In genomic region chr7:122299935-122300606, GRCh38 we compare ENCODE assay signal across 18 cellular contexts. TPM values are rescaled to one million over a fixed set of nuclear protein-coding genes. Genes with fewer than 3 reads are reported as not detected.
DNase-seq lines count a peak whose midpoint lies in the region; ATAC-seq, FAIRE-seq and TF ChIP-seq lines count a peak whose summit lies in the region.
"Had no signal": no experiment of that assay in that cellular context is flagged by ENCODE, and none has a peak within 500 bp of the region (broad histone marks: within the 10 kb centered on the region; RNA-seq: fewer than 3 reads in every experiment).

No MANE protein-coding gene starts in this region.

- H3K9me3 ChIP-seq in SK-N-MC (ENCODE audit: low read depth, low read length) (no peaks in the 10 kb centered on the region), iPS-15b (ENCODE audit: control insufficient read depth, insufficient read depth, low read length) (no peaks in the 10 kb centered on the region), PC-9 (ENCODE audit: insufficient read depth, low read depth) (no peaks in the 10 kb centered on the region; the same call in 1 of the 2 replicates)

- H3K36me3 Mint-ChIP-seq in natural killer cell treated with Interleukin-12 subunit alpha and Interleukin-12 subunit beta and Interleukin-15 and Interleukin-18, amount 100 ng/mL, for 72 hours, result peaks cover 12% of the 10 kb centered on the region

- H3K27me3 ChIP-seq in iPS-15b (ENCODE audit: control insufficient read depth, insufficient read depth, low read length), result peaks cover 83% of the 10 kb centered on the region
- no peaks in the 10 kb centered on the region for H3K27me3 ChIP-seq in PC-9 (ENCODE audit: insufficient read depth, low read depth)

- no peaks in the 10 kb centered on the region for H4K20me1 ChIP-seq in PC-9 (ENCODE audit: insufficient read depth)

- H3K4me1 ChIP-seq in iPS-15b (ENCODE audit: control insufficient read depth, insufficient read depth, low read length) (peaks cover 3% of the 10 kb centered on the region), PC-9 (replicated peaks; ENCODE audit: insufficient read depth) (no peaks in the 10 kb centered on the region)

- H3K9me3 Mint-ChIP-seq in natural killer cell treated with Interleukin-12 subunit alpha and Interleukin-12 subunit beta and Interleukin-15 and Interleukin-18, amount 100 ng/mL, for 72 hours, result peaks cover 5% of the 10 kb centered on the region

- H3K79me2 ChIP-seq in PC-9 (ENCODE audit: low read depth), result no peaks in the 10 kb centered on the region

- in situ Hi-C loops in KBM-7 (cut with MboI; ENCODE audit: low pct_unique_long_range_greater_than_20kb, low sequenced_read_pairs), result no loop called here

- no peaks in the 10 kb centered on the region for H3K9me2 ChIP-seq in PC-9 (ENCODE audit: insufficient read depth)

- H2AFZ ChIP-seq in PC-9, result no peak overlapping the region

- no peak for TF ChIP-seq CTCF in PC-9 (conservative IDR thresholded peaks at IDR 0.05)

- DNase-seq in Daoy (ENCODE audit: low read depth) (peak; percentile 50), SK-N-MC (ENCODE audit: low read depth, low spot score) (no peak), posterior vena cava (ENCODE audit: low spot score) (peak; percentile 74), H54 (ENCODE audit: insufficient read length, low spot score) (no peak), KBM-7 (no peak), PC-9 (no peak)
- no peak for DNase-seq in natural killer cell treated with Interleukin-12 subunit alpha and Interleukin-12 subunit beta and Interleukin-15 and Interleukin-18, amount 100 ng/mL, for 72 hours (ENCODE audit: low spot score)
- DNase-seq: activated CD4-positive, alpha-beta T cell treated with anti-CD3 and anti-CD28 coated beads, Interleukin-2, amount 10 ng/mL, durations not matched to agents 24 days and 14 days; AML-193; effector CD8-positive, alpha-beta T cell; foreskin melanocyte; natural killer cell; NCI-H446 had no signal

- CTCF ChIA-PET in PC-9 (lab: Charles Lee), result interaction anchor here (0.5 kb wide), 1 partner anchor 347 kb away, joined by 4 read pairs; no protein-coding TSS in a partner anchor

- H3K27ac ChIP-seq in SK-N-MC, result peak overlapping the region; percentile 99
- no peak overlapping the region for H3K27ac ChIP-seq in PC-9

- H3K36me3 ChIP-seq in SK-N-MC (ENCODE audit: insufficient read depth, low read length) (peaks cover 25% of the 10 kb centered on the region), iPS-15b (ENCODE audit: control insufficient read depth, insufficient read depth, low read length) (no peaks in the 10 kb centered on the region), PC-9 (ENCODE audit: low read depth) (no peaks in the 10 kb centered on the region)

- no peak overlapping the region for H3K27ac Mint-ChIP-seq in natural killer cell treated with Interleukin-12 subunit alpha and Interleukin-12 subunit beta and Interleukin-15 and Interleukin-18, amount 100 ng/mL, for 72 hours
- H3K27ac Mint-ChIP-seq: activated CD4-positive, alpha-beta T cell treated with anti-CD3 and anti-CD28 coated beads, Interleukin-2, amount 10 ng/mL, durations not matched to agents 24 days and 14 days; activated T-helper 1 cell treated with anti-CD3 and anti-CD28 coated beads, Interleukin-12 subunit alpha, Interleukin-12 subunit beta, Interleukin-2, Interleukin-4 antibody, amounts not matched to agents 30 ng/mL and 10 ng/mL and 1 ng/mL, durations not matched to agents 14 hours and 24 hours and 36 hours; natural killer cell; T-helper 2 cell treated with Interferon-gamma antibody and Interleukin-4, amounts not matched to agents 5 μg/mL and 100 μg/mL, for 36 hours had no signal

- H3K4me3 ChIP-seq in SK-N-MC (peak overlapping the region; percentile 83), iPS-15b (ENCODE audit: low read depth, low read length) (peak overlapping the region; percentile 66), PC-9 (no peak overlapping the region)

- H3K9ac ChIP-seq in SK-N-MC (ENCODE audit: insufficient read length) (peak overlapping the region; percentile 95), iPS-15b (ENCODE audit: low read depth, low read length) (peak overlapping the region; percentile 0)

- no peak for FAIRE-seq in H54 (lab: Jason Lieb, UNC)

- no peak overlapping the region for H3K4me3 Mint-ChIP-seq in natural killer cell treated with Interleukin-12 subunit alpha and Interleukin-12 subunit beta and Interleukin-15 and Interleukin-18, amount 100 ng/mL, for 72 hours
- H3K4me3 Mint-ChIP-seq: activated CD4-positive, alpha-beta T cell treated with anti-CD3 and anti-CD28 coated beads, Interleukin-2, amount 10 ng/mL, durations not matched to agents 24 days and 14 days; activated T-helper 1 cell treated with anti-CD3 and anti-CD28 coated beads, Interleukin-12 subunit alpha, Interleukin-12 subunit beta, Interleukin-2, Interleukin-4 antibody, amounts not matched to agents 30 ng/mL and 10 ng/mL and 1 ng/mL, durations not matched to agents 14 hours and 24 hours and 36 hours; natural killer cell; T-helper 2 cell treated with Interferon-gamma antibody and Interleukin-4, amounts not matched to agents 5 μg/mL and 100 μg/mL, for 36 hours had no signal

- no peaks in the 10 kb centered on the region for H3K4me1 Mint-ChIP-seq in natural killer cell treated with Interleukin-12 subunit alpha and Interleukin-12 subunit beta and Interleukin-15 and Interleukin-18, amount 100 ng/mL, for 72 hours (ENCODE audit: low read depth in 2 of 2)
- H3K4me1 Mint-ChIP-seq: activated CD4-positive, alpha-beta T cell treated with anti-CD3 and anti-CD28 coated beads, Interleukin-2, amount 10 ng/mL, durations not matched to agents 24 days and 14 days; natural killer cell had no signal

- intact Hi-C loops in posterior vena cava (cut with DNase I), result no loop called here
- intact Hi-C loops in PC-9 (cut with micrococcal nuclease; ENCODE audit: unreplicated experiment), result loop anchor here (10.0 kb wide), 1 partner anchor 225 kb away; no protein-coding TSS in a partner anchor

- H3K4me2 ChIP-seq in PC-9, result no peak overlapping the region

- no peak for ATAC-seq in natural killer cell treated with Interleukin-12 subunit alpha and Interleukin-12 subunit beta and Interleukin-15 and Interleukin-18, amount 100 ng/mL, for 72 hours
- ATAC-seq: natural killer cell had no signal

- POLR2A ChIA-PET in PC-9 (lab: Charles Lee; ENCODE audit: unreplicated experiment), result no interaction called here

- no peak for TF ChIP-seq POLR2A in H54 (IDR thresholded peaks at IDR 0.05; ENCODE audit: low read depth, low read length)

- H3K27me3 Mint-ChIP-seq in natural killer cell treated with Interleukin-12 subunit alpha and Interleukin-12 subunit beta and Interleukin-15 and Interleukin-18, amount 100 ng/mL, for 72 hours, result peaks cover 43 to 50% of the 10 kb centered on the region in 2 donors

- BruUV-seq in PC-9 (replicated peaks; lab: Mats Ljungman, UMichigan), result no TSS peak

- no peaks in the 10 kb centered on the region for H3F3A ChIP-seq in PC-9 (ENCODE audit: insufficient read depth, low read depth)

RNA-seq across cellular contexts. Expression of gene FEZF1, which starts 4.5 kb away (rescaled TPM):
- 0.03 and 0.69 TPM in 2 replicates for total RNA-seq in Daoy (2014; rRNA removed; shearing (Covaris generic))
- total RNA-seq in posterior vena cava (not detected), PC-9 (2021) (not detected in 2 replicates)
- not detected for total RNA-seq in natural killer cell treated with Interleukin-12 subunit alpha and Interleukin-12 subunit beta and Interleukin-15 and Interleukin-18, amount 100 ng/mL, for 72 hours
- total RNA-seq: activated CD4-positive, alpha-beta T cell treated with anti-CD3 and anti-CD28 coated beads, Interleukin-2, amount 10 ng/mL, durations not matched to agents 24 days and 14 days; activated T-helper 1 cell treated with anti-CD3 and anti-CD28 coated beads, Interleukin-12 subunit alpha, Interleukin-12 subunit beta, Interleukin-2, Interleukin-4 antibody, amounts not matched to agents 30 ng/mL and 10 ng/mL and 1 ng/mL, durations not matched to agents 14 hours and 24 hours and 36 hours; aorta; natural killer cell; urinary bladder had no signal

Comparison
In these comparisons a context has a peak if more than half of its experiments do, and no peak if none do; other contexts are left out.
1. DNase-seq: peak in Daoy (single experiment) and posterior vena cava (single experiment); none in SK-N-MC (single experiment), H54 (single experiment), natural killer cell treated with Interleukin-12 subunit alpha and Interleukin-12 subunit beta and Interleukin-15 and Interleukin-18, amount 100 ng/mL, for 72 hours (single experiment), KBM-7 (single experiment) and PC-9 (0 of 2).